11 cellular contexts compared by ENCODE assay signal in the genomic region with DNA sequence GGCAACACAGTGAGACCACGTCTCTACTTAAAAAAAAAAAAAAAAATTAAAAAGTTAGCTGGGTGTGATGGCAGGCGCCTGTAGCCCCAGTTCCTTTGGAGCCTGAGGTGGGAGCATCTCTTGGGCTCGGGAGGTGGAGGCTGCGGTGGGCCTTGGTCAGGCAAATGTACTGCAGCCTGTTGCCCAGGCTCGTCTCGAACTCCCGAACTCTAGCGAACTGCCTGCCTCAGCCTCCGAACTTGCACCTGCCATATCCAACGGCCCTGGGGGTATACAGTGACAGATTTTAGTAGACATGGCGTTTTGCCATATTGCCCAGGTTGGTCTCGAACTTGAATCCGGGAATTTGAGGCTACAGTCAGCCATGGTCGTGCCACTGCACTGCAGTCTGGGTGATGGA.
A peak's percentile ranks its signal among the peaks of the same experiment; 100 is the strongest.
DNase-seq lines count a peak whose midpoint lies in the region; ATAC-seq and TF ChIP-seq lines count a peak whose summit lies in the region.
"Had no signal": no experiment of that assay in that cellular context is flagged by ENCODE, and none has a peak within 500 bp of the region (broad histone marks: within the 10 kb centered on the region; RNA-seq: fewer than 3 reads in every experiment).

No MANE protein-coding gene starts in this region.

- H3K4me3 Mint-ChIP-seq in central memory CD8-positive, alpha-beta T cell: peak overlapping the region; percentile 36

- H3K4me2 ChIP-seq in DND-41 (ENCODE audit: insufficient read depth, low read length) (no peak overlapping the region), MM.1S (ENCODE audit: low read depth, low read length) (no peak overlapping the region)

- H3K4me1 Mint-ChIP-seq in central memory CD8-positive, alpha-beta T cell: peaks cover 18% of the 10 kb centered on the region
- H3K4me1 Mint-ChIP-seq: H9 had no signal

- H3K9me3 ChIP-seq in DND-41 (ENCODE audit: insufficient read depth, low read length, severe bottlenecking) (no peaks in the 10 kb centered on the region), MM.1S (replicated peaks; ENCODE audit: insufficient read depth, low read length) (no peaks in the 10 kb centered on the region), tibial artery (no peaks in the 10 kb centered on the region)
- H3K9me3 ChIP-seq: Caco-2 had no signal

- H4K20me1 ChIP-seq in DND-41 (ENCODE audit: insufficient read depth, low read length) (no peaks in the 10 kb centered on the region), MM.1S (ENCODE audit: insufficient read depth, low read length) (no peaks in the 10 kb centered on the region)

- DNase-seq in DND-41: no peak
- DNase-seq in MM.1S: no peak
- DNase-seq in central memory CD8-positive, alpha-beta T cell (ENCODE audit: low spot score in 2 of 2): no peak
- DNase-seq in hypothalamus (lab: John Stamatoyannopoulos, UW): no peak
- no peak for DNase-seq in tibial artery
- no peak for DNase-seq in DMS 273 treated with DMSO at 0.1 percent for 48 hours (lab: John Stamatoyannopoulos, UW)
- DNase-seq: DMS79, GOT3, H9 had no signal

- no peaks in the 10 kb centered on the region for H3K27me3 ChIP-seq in DND-41 (ENCODE audit: insufficient read depth, low read length, poor library complexity)
- H3K27me3 ChIP-seq in MM.1S (replicated peaks; ENCODE audit: insufficient read depth, low read length): no peaks in the 10 kb centered on the region
- peaks cover 0 to 14% of the 10 kb centered on the region in 2 donors for H3K27me3 ChIP-seq in tibial artery

- H3K27ac Mint-ChIP-seq in central memory CD8-positive, alpha-beta T cell (ENCODE audit: low read depth): peak overlapping the region; percentile 31
- H3K27ac Mint-ChIP-seq: CD4-positive, alpha-beta T cell; H9 had no signal

- intact Hi-C loops in tibial artery (cut with DNase I; ENCODE audit: low total_unique reads): no loop called here

- H3K4me1 ChIP-seq in DND-41 (ENCODE audit: insufficient read depth, low read length): 0 out of 2 replicates have a peak, but pooled peaks cover 3% of the 10 kb centered on the region
- H3K4me1 ChIP-seq in MM.1S (ENCODE audit: low read length): 0 out of 2 replicates have a peak, but pooled peaks cover 3% of the 10 kb centered on the region
- peaks cover 0 to 9% (median 4%) of the 10 kb centered on the region in 4 donors for H3K4me1 ChIP-seq in tibial artery
- H3K4me1 ChIP-seq: Caco-2 had no signal

- H3K36me3 Mint-ChIP-seq in central memory CD8-positive, alpha-beta T cell (ENCODE audit: insufficient read depth): no peaks in the 10 kb centered on the region

- TF ChIP-seq CTCF in DND-41 (IDR thresholded peaks at IDR 0.05; ENCODE audit: borderline replicate concordance, extremely low read depth, low read length, poor library complexity, severe bottlenecking) (no peak), MM.1S (IDR thresholded peaks at IDR 0.05; ENCODE audit: low read length) (no peak), tibial artery (IDR thresholded peaks at IDR 0.05) (no peak)

- H3K9ac ChIP-seq in DND-41 (ENCODE audit: low read depth, low read length): no peak overlapping the region
- no peak overlapping the region for H3K9ac ChIP-seq in MM.1S (ENCODE audit: low read length)

- peak overlapping the region; percentile 38; the same call in 1 of the 2 replicates for H2AFZ ChIP-seq in DND-41 (ENCODE audit: low read depth, low read length)
- 0 out of 2 replicates have a peak overlapping the region, but pooled peaks have one; percentile 19 for H2AFZ ChIP-seq in MM.1S (ENCODE audit: low read length)

- no peak overlapping the region for H3K4me3 ChIP-seq in DND-41 (ENCODE audit: low read depth in 1 of 2, low read length in 2 of 2)
- H3K4me3 ChIP-seq in MM.1S (ENCODE audit: low read length): no peak overlapping the region
- H3K4me3 ChIP-seq in tibial artery: no peak overlapping the region

- no peaks in the 10 kb centered on the region for H3K36me3 ChIP-seq in DND-41 (ENCODE audit: insufficient read depth, low read length)
- H3K36me3 ChIP-seq in MM.1S (replicated peaks; ENCODE audit: insufficient read depth, low read length): no peaks in the 10 kb centered on the region
- no peaks in the 10 kb centered on the region for H3K36me3 ChIP-seq in tibial artery

- H3K27ac ChIP-seq in DND-41 (ENCODE audit: low read length) (no peak overlapping the region), MM.1S (ENCODE audit: low read length) (no peak overlapping the region), tibial artery (no peak overlapping the region)

- no peaks in the 10 kb centered on the region for H3K9me3 Mint-ChIP-seq in central memory CD8-positive, alpha-beta T cell
- H3K9me3 Mint-ChIP-seq: CD4-positive, alpha-beta T cell had no signal

- ATAC-seq in DND-41 (ENCODE audit: insufficient read depth, low read depth): no peak
- ATAC-seq in central memory CD8-positive, alpha-beta T cell (replicated peaks; ENCODE audit: extremely low read depth, poor library complexity, severe bottlenecking): no peak

- peaks cover 15% of the 10 kb centered on the region for H3K27me3 Mint-ChIP-seq in central memory CD8-positive, alpha-beta T cell

- H3F3A ChIP-seq in MM.1S (ENCODE audit: insufficient read depth, low read length): no peaks in the 10 kb centered on the region

- H3K79me2 ChIP-seq in DND-41 (ENCODE audit: insufficient read depth, low read length) (no peaks in the 10 kb centered on the region), MM.1S (ENCODE audit: low read length) (no peaks in the 10 kb centered on the region)

- H3K9me2 ChIP-seq in MM.1S (replicated peaks; ENCODE audit: insufficient read depth, low read length): no peaks in the 10 kb centered on the region
